In the genomic region with DNA sequence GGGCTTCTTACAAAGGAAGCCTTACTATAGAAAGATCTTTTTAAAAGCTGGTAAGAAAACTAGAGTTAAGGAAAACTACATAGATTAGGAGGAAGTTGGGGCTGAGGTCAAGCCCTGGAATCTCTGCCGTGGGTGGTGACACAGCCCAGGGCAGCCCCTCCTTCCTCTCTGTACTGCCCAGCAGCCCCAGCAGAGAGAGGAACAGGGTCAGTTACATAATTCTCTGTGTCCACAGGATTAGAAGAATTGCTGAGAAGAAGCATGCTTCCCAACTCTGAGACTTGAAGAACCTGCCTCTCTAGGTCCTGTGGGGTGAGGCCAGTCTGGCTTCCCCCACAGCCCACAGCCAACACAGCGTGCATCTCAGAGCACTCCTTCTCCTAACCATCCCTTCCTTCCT, we compare ENCODE assay signal across 17 cellular contexts. TPM values are rescaled to one million over a fixed set of nuclear protein-coding genes. Genes with fewer than 3 reads are reported as not detected.
DNase-seq lines count a peak whose midpoint lies in the region; ATAC-seq and TF ChIP-seq lines count a peak whose summit lies in the region.
"Had no signal": no experiment of that assay in that cellular context is flagged by ENCODE, and none has a peak within 500 bp of the region (broad histone marks: within the 10 kb centered on the region; RNA-seq: fewer than 3 reads in every experiment).

No MANE protein-coding gene starts in this region.

- peak; percentile 68 for ATAC-seq in left lobe of liver
- ATAC-seq in gastrocnemius medialis = no peak
- no peak for ATAC-seq in HG02981 (IDR thresholded peaks at IDR 0.05; ENCODE audit: unreplicated experiment)
- ATAC-seq: GM12878 had no signal

- H3K27me3 ChIP-seq in gastrocnemius medialis = no peaks in the 10 kb centered on the region

- H3K27ac ChIP-seq in gastrocnemius medialis = peak overlapping the region; percentile 86 to 99 (median 97)
- H3K27ac ChIP-seq: epithelial cell of prostate, SJSA1 had no signal

- in situ Hi-C loops in gastrocnemius medialis (cut with MboI; ENCODE audit: low sequenced_read_pairs in 4 of 4) = loop anchor here (5.0 to 10.0 kb wide), 2 partner anchors 63 to 66 kb away; no protein-coding TSS in a partner anchor

- no peaks in the 10 kb centered on the region for H3K9me3 ChIP-seq in gastrocnemius medialis

- H3K4me3 ChIP-seq in gastrocnemius medialis = no peak overlapping the region
- H3K4me3 ChIP-seq: GM12878, SJSA1 had no signal

- TF ChIP-seq CTCF in gastrocnemius medialis (IDR thresholded peaks at IDR 0.05 in 4 of 5, conservative IDR thresholded peaks at IDR 0.05 in 1 of 5) = no peak

- no peak for TF ChIP-seq POLR2A in gastrocnemius medialis (IDR thresholded peaks at IDR 0.05)

- H3K36me3 ChIP-seq in gastrocnemius medialis = no peaks in the 10 kb centered on the region
- H3K36me3 ChIP-seq: SJSA1 had no signal

- intact Hi-C loops in gastrocnemius medialis (cut with DNase I; ENCODE audit: low total_unique reads) = loop anchor here (1.0 kb wide), 1 partner anchor 20 kb away; no protein-coding TSS in a partner anchor

- DNase-seq in EH (ENCODE audit: low read depth) (peak; percentile 12), SKM-1 treated with dmso at 0.1 percent for 144 hours (lab: John Stamatoyannopoulos, UW; ENCODE audit: unreplicated experiment) (peak; percentile 95), left lobe of liver (ENCODE audit: low spot score) (no peak), gastrocnemius medialis (peak in 1 of 2 donors; percentile 43), NCI-H69 (lab: John Stamatoyannopoulos, UW) (no peak), SHP77 (lab: John Stamatoyannopoulos, UW) (no peak)
- no peak for DNase-seq in activated CD8-positive, alpha-beta memory T cell treated with anti-CD3 and anti-CD28 coated beads, Interleukin-2, amount 50 U/mL, for 48 hours
- DNase-seq: activated naive CD4-positive, alpha-beta T cell; Calu3; cortex of kidney; hippocampal formation; KG1; kidney glomerular epithelial cell had no signal

- H3K4me1 ChIP-seq in gastrocnemius medialis = peaks cover 51 to 54% of the 10 kb centered on the region in 2 donors
- H3K4me1 ChIP-seq: SJSA1 had no signal

RNA-seq across cellular contexts. Expression of a gene that starts 9.2 kb away (rescaled TPM):
- total RNA-seq in left lobe of liver (3.6 TPM), gastrocnemius medialis (100 to 1,000 TPM; 177 to 281 (median 244) TPM)

RNA-seq across cellular contexts. Expression of a gene that starts 31.3 kb away (rescaled TPM):
- 33.3 TPM for total RNA-seq in left lobe of liver
- total RNA-seq in gastrocnemius medialis = 1 to 10 TPM; 2.9 to 8.5 (median 5.8) TPM

Comparison
In these comparisons a context has a peak if more than half of its experiments do, and no peak if none do; other contexts are left out.
1. DNase-seq: peak in EH (single experiment) and SKM-1 treated with dmso at 0.1 percent for 144 hours (single experiment); none in left lobe of liver (single experiment), activated CD8-positive, alpha-beta memory T cell treated with anti-CD3 and anti-CD28 coated beads, Interleukin-2, amount 50 U/mL, for 48 hours (single experiment), NCI-H69 (single experiment) and SHP77 (0 of 2).
2. RNA of a gene that starts 9.2 kb away (total RNA-seq): 177 to 281 TPM in gastrocnemius medialis; 3.6 TPM in left lobe of liver (single experiment); every median in the first group is over 10 times any median in the second.